In the genomic region with DNA sequence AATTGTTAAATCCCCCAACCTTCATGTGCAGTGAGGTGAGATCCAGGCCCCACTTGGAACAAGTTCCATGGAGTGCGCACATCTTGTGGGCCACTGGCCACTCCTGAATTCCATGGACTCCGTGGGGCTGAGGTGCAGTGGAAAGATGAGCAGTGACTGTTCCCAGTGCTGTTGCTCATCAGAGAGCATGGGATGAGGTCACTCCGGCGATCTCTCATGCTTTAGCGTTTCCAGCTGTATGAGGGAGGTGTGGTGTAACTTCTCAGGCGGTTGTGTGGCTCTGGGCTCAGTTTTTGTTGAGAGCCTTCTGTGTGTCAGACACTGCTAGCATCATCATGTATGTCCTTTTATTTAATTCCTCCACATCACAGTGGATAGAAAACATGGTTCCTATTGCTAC, we compare ENCODE assay signal across 12 cellular contexts.
DNase-seq lines count a peak whose midpoint lies in the region; TF ChIP-seq lines count a peak whose summit lies in the region.
"Had no signal": no experiment of that assay in that cellular context is flagged by ENCODE, and none has a peak within 500 bp of the region (broad histone marks: within the 10 kb centered on the region; RNA-seq: fewer than 3 reads in every experiment).

No MANE protein-coding gene starts in this region.

- H3K23me2 ChIP-seq in H9 (ENCODE audit: insufficient read length, low read depth, low read length, poor library complexity, severe bottlenecking), result no peaks in the 10 kb centered on the region

- no peak overlapping the region for H2AK5ac ChIP-seq in H9 (ENCODE audit: insufficient read length, low read length)

- H3K27me3 ChIP-seq in H9 (ENCODE audit: insufficient read depth, low read length), result no peaks in the 10 kb centered on the region
- H3K27me3 ChIP-seq in right atrium auricular region, result no peaks in the 10 kb centered on the region
- no peaks in the 10 kb centered on the region for H3K27me3 ChIP-seq in smooth muscle cell (ENCODE audit: low read depth)

- no peak overlapping the region for H3K23ac ChIP-seq in H9 (ENCODE audit: insufficient read length, low read depth, low read length)

- H3K79me2 ChIP-seq in H9 (ENCODE audit: insufficient read depth, low read length), result no peaks in the 10 kb centered on the region; the same call in 1 of the 2 replicates
- H3K79me2 ChIP-seq in smooth muscle cell (ENCODE audit: low read depth), result peaks cover 95% of the 10 kb centered on the region

- H3K56ac ChIP-seq in H9 (ENCODE audit: insufficient read length, low read depth, low read length), result no peak overlapping the region

- H4K5ac ChIP-seq in H9 (ENCODE audit: insufficient read length, low read depth, low read length), result no peak overlapping the region

- H2BK120ac ChIP-seq in H9 (ENCODE audit: low read depth, low read length, poor library complexity, severe bottlenecking), result no peak overlapping the region

- H3K27ac ChIP-seq in H9 (ENCODE audit: insufficient read length, low read depth, low read length) (no peak overlapping the region), right atrium auricular region (peak overlapping the region; percentile 19 to 40), smooth muscle cell (ENCODE audit: low read depth) (peak overlapping the region; percentile 78)

- peaks cover 4% of the 10 kb centered on the region for H3K79me1 ChIP-seq in H9 (ENCODE audit: insufficient read depth, low read depth, low read length, poor library complexity, severe bottlenecking)

- no peak overlapping the region for H2BK15ac ChIP-seq in H9 (ENCODE audit: low read depth, low read length)

- no peak overlapping the region for H4K8ac ChIP-seq in H9 (replicated peaks; ENCODE audit: insufficient read length, low read depth, low read length)

- H3K18ac ChIP-seq in H9 (ENCODE audit: insufficient read length, low read depth, low read length), result no peak overlapping the region

- H2AFZ ChIP-seq in H9 (ENCODE audit: low read length) (no peak overlapping the region), smooth muscle cell (ENCODE audit: low read depth) (no peak overlapping the region)

- TF ChIP-seq CTCF in H9 (conservative IDR thresholded peaks at IDR 0.05) (no peak), right atrium auricular region (IDR thresholded peaks at IDR 0.05) (no peak), smooth muscle cell (IDR thresholded peaks at IDR 0.05; ENCODE audit: borderline replicate concordance, insufficient read depth, poor library complexity, severe bottlenecking) (no peak)

- no peak overlapping the region for H3K4me3 ChIP-seq in right atrium auricular region
- H3K4me3 ChIP-seq in smooth muscle cell, result no peak overlapping the region

- H3K4ac ChIP-seq in H9 (ENCODE audit: low read depth, low read length), result no peak overlapping the region

- peaks cover 5 to 13% of the 10 kb centered on the region in 2 experiments for H3K9me3 Mint-ChIP-seq in H9
- H3K9me3 Mint-ChIP-seq: stimulated activated naive CD8-positive, alpha-beta T cell treated with anti-CD3 and anti-CD28 coated beads, Interleukin-15, Interleukin-2, amounts not matched to agents 100 ng/mL and 50 ng/mL, for 24 hours had no signal

- H3K4me1 Mint-ChIP-seq in H9, result peaks cover 12 to 19% of the 10 kb centered on the region in 2 experiments

- H3K9ac ChIP-seq in H9 (ENCODE audit: extremely low read depth, insufficient read length, low read length), result no peak overlapping the region
- peak overlapping the region; percentile 18 for H3K9ac ChIP-seq in smooth muscle cell (ENCODE audit: low read depth)

- WGBS in H9 (ENCODE audit: extremely low coverage, insufficient read length, low lambda C conversion rate), result no CpG with 5 or more reads among the region's 6 CpGs
- 49% methylated on average over 6 of the region's 6 CpGs for WGBS in smooth muscle cell (ENCODE audit: low lambda C conversion rate)

- H3K4me3 Mint-ChIP-seq in H9, result no peak overlapping the region
- H3K4me3 Mint-ChIP-seq: stimulated activated naive CD8-positive, alpha-beta T cell treated with anti-CD3 and anti-CD28 coated beads, Interleukin-15, Interleukin-2, amounts not matched to agents 100 ng/mL and 50 ng/mL, for 24 hours had no signal

- H4K91ac ChIP-seq in H9 (ENCODE audit: insufficient read length, low read depth, low read length), result no peak overlapping the region

- no peaks in the 10 kb centered on the region for H3F3A ChIP-seq in smooth muscle cell (ENCODE audit: low read depth)

- no peaks in the 10 kb centered on the region for H3K4me1 ChIP-seq in H9 (ENCODE audit: insufficient read depth, low read length)
- peaks cover 0 to 34% of the 10 kb centered on the region in 2 donors for H3K4me1 ChIP-seq in right atrium auricular region
- H3K4me1 ChIP-seq in smooth muscle cell (ENCODE audit: low read depth), result peaks cover 6% of the 10 kb centered on the region

- H3K14ac ChIP-seq in H9 (ENCODE audit: insufficient read depth, low read length), result no peak overlapping the region

- H4K20me1 ChIP-seq in H9 (ENCODE audit: control insufficient read depth, insufficient read depth, insufficient read length) (no peaks in the 10 kb centered on the region), smooth muscle cell (ENCODE audit: low read depth) (peaks cover 87% of the 10 kb centered on the region)

- no peaks in the 10 kb centered on the region for H3K27me3 Mint-ChIP-seq in H9 (ENCODE audit: low read depth)
- H3K27me3 Mint-ChIP-seq: stimulated activated naive CD8-positive, alpha-beta T cell treated with anti-CD3 and anti-CD28 coated beads, Interleukin-15, Interleukin-2, amounts not matched to agents 100 ng/mL and 50 ng/mL, for 24 hours had no signal

- H2BK12ac ChIP-seq in H9 (ENCODE audit: insufficient read length, low read depth, low read length), result no peak overlapping the region

- H3T11ph ChIP-seq in H9 (ENCODE audit: low read length), result no peak overlapping the region

- no peak overlapping the region for H3K4me2 ChIP-seq in H9 (ENCODE audit: insufficient read depth, insufficient read length, low read length)
- no peak overlapping the region for H3K4me2 ChIP-seq in smooth muscle cell

- no peaks in the 10 kb centered on the region for H3K9me3 ChIP-seq in H9 (ENCODE audit: control insufficient read depth, low read depth, low read length)
- H3K9me3 ChIP-seq in right atrium auricular region, result no peaks in the 10 kb centered on the region
- no peaks in the 10 kb centered on the region for H3K9me3 ChIP-seq in smooth muscle cell (replicated peaks; ENCODE audit: low read depth)
- H3K9me3 ChIP-seq: Caco-2 had no signal

- peaks cover 4 to 12% (median 6%) of the 10 kb centered on the region in 3 experiments for H3K36me3 Mint-ChIP-seq in H9 (ENCODE audit: insufficient read depth in 1 of 3, low read depth in 3 of 3)

- DNase-seq in H9 (peak; percentile 14), astrocyte of the hippocampus (ENCODE audit: low read depth, low spot score) (peak; percentile 45), right atrium auricular region (ENCODE audit: low spot score) (peak; percentile 74), smooth muscle cell (lab: John Stamatoyannopoulos, UW; ENCODE audit: unreplicated experiment) (no peak), NCI-H526 (lab: John Stamatoyannopoulos, UW) (no peak), NCI-H345 (lab: John Stamatoyannopoulos, UW) (no peak), epidermal melanocyte (ENCODE audit: insufficient read length, low spot score) (no peak)
- no peak for DNase-seq in stimulated activated CD4-positive, alpha-beta T cell treated with anti-CD3 and anti-CD28 coated beads, Interleukin-4, amount 100 ng/mL, for 24 hours
- DNase-seq: aorta; Caco-2; stimulated activated CD4-positive, alpha-beta T cell treated with anti-CD3 and anti-CD28 coated beads, Interleukin-2, amount 100 ng/mL, for 24 hours had no signal

- H2BK20ac ChIP-seq in H9 (ENCODE audit: low read depth, low read length, poor library complexity, severe bottlenecking), result no peak overlapping the region

- no peak overlapping the region for H2BK5ac ChIP-seq in H9 (ENCODE audit: insufficient read length, low read length)

- no peaks in the 10 kb centered on the region for H3K36me3 ChIP-seq in right atrium auricular region
- no peaks in the 10 kb centered on the region for H3K36me3 ChIP-seq in smooth muscle cell (ENCODE audit: low read depth)

- H3K27ac Mint-ChIP-seq in H9, result no peak overlapping the region; a peak in 1 of 7 replicates

Comparison
In these comparisons a context has a peak if more than half of its experiments do, and no peak if none do; other contexts are left out.
1. DNase-seq: peak in H9 (single experiment), astrocyte of the hippocampus (single experiment) and right atrium auricular region (single experiment); none in smooth muscle cell (single experiment), NCI-H526 (0 of 2), NCI-H345 (single experiment), epidermal melanocyte (single experiment) and stimulated activated CD4-positive, alpha-beta T cell treated with anti-CD3 and anti-CD28 coated beads, Interleukin-4, amount 100 ng/mL, for 24 hours (single experiment).